Comparison of ENCODE assay signal across 2 cellular contexts in genomic region chr11:76807206-76807875, GRCh38.
A peak's percentile ranks its signal among the peaks of the same experiment; 100 is the strongest.
TF ChIP-seq lines count a peak whose summit lies in the region.

No MANE protein-coding gene starts in this region.

TF ChIP-seq in A549, 52 proteins besides CTCF, POLR2A, EP300 and RAD21:
- TF ChIP-seq TFCP2L1 (CRISPR knock-in tag; IDR thresholded peaks at IDR 0.05) (0 out of 2 replicates have a peak, but pooled peaks have one; percentile 79), NR3C1 (IDR thresholded peaks at IDR 0.05) (no peak), MYC (IDR thresholded peaks at IDR 0.05; ENCODE audit: borderline replicate concordance, low read length) (peak; percentile 24; the same call in 1 of the 2 replicates), GATA3 (IDR thresholded peaks at IDR 0.05; ENCODE audit: borderline replicate concordance) (no peak), TP53 (CRISPR knock-in tag; IDR thresholded peaks at IDR 0.05) (no peak), SMC3 (IDR thresholded peaks at IDR 0.05) (peak; percentile 85), RFX5 (IDR thresholded peaks at IDR 0.05) (no peak)
- TF ChIP-seq, protein P1, sequence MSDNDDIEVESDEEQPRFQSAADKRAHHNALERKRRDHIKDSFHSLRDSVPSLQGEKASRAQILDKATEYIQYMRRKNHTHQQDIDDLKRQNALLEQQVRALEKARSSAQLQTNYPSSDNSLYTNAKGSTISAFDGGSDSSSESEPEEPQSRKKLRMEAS (IDR thresholded peaks at IDR 0.05), result peak; percentile 72

TF ChIP-seq in GM12878, 131 proteins besides CTCF, POLR2A, EP300 and RAD21:
- TF ChIP-seq YY1 (IDR thresholded peaks at IDR 0.05; ENCODE audit: low read depth, low read length) (peak; percentile 71), YBX1 (IDR thresholded peaks at IDR 0.05) (no peak), SMC3 (IDR thresholded peaks at IDR 0.05; ENCODE audit: borderline replicate concordance, low read length) (peak; percentile 69), IRF4 (IDR thresholded peaks at IDR 0.05; ENCODE audit: low read depth, low read length) (0 out of 2 replicates have a peak, but pooled peaks have one; percentile 10)
TF ChIP-seq in GM12878: peak in this region for 3.
